1 cellular context compared by ENCODE assay signal in the genomic region with DNA sequence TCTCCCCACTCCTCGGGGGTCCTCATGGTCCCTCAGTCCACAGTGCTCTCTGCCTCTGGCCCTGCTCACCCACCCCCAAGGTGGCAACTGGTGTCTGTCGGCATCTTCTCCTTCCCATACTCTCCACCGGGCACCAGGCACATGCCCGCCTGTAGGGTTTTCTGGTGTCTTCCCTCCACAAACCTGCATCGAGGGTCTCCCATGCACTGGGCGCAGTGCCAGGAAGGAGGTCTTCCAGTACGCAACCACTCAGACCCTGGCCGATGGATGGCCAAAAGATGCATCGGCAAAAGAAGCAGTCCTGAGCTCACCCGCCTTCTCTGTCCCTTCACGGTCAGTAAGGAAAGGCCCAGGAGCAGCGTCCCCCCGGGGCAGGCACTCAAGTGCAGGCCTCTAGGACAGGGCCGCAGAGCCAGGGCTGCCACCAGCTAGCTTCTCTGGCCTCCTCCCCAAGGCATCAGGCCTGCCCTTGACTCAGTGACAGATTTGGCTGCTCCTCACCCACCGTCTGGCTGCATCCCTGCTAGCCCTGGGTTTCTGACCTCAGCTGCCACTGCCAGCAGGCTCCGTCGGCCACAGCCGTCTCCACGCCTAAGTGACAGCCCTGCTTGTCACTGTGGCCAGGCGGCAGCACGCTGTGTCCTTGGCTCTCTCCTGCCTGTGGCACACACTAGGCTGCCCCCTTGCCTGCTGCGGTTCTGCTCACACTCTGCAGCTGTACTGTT.
TF ChIP-seq lines count a peak whose summit lies in the region.

No MANE protein-coding gene starts in this region.

TF ChIP-seq in K562, 482 proteins besides CTCF, POLR2A, EP300 and RAD21 (continued from another document):
- TF ChIP-seq, protein P1, sequence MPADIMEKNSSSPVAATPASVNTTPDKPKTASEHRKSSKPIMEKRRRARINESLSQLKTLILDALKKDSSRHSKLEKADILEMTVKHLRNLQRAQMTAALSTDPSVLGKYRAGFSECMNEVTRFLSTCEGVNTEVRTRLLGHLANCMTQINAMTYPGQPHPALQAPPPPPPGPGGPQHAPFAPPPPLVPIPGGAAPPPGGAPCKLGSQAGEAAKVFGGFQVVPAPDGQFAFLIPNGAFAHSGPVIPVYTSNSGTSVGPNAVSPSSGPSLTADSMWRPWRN (IDR thresholded peaks at IDR 0.05; ENCODE audit: low read depth), result no peak
- no peak for TF ChIP-seq TCF7 (IDR thresholded peaks at IDR 0.05; ENCODE audit: borderline replicate concordance)
- TF ChIP-seq SOX6 (IDR thresholded peaks at IDR 0.05), result no peak
- no peak for TF ChIP-seq SMC3 (conservative IDR thresholded peaks at IDR 0.05; ENCODE audit: insufficient read depth, low read depth, low read length)
- TF ChIP-seq, protein P2, sequence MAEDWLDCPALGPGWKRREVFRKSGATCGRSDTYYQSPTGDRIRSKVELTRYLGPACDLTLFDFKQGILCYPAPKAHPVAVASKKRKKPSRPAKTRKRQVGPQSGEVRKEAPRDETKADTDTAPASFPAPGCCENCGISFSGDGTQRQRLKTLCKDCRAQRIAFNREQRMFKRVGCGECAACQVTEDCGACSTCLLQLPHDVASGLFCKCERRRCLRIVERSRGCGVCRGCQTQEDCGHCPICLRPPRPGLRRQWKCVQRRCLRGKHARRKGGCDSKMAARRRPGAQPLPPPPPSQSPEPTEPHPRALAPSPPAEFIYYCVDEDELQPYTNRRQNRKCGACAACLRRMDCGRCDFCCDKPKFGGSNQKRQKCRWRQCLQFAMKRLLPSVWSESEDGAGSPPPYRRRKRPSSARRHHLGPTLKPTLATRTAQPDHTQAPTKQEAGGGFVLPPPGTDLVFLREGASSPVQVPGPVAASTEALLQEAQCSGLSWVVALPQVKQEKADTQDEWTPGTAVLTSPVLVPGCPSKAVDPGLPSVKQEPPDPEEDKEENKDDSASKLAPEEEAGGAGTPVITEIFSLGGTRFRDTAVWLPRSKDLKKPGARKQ (CRISPR knock-in tag; IDR thresholded peaks at IDR 0.05), result no peak
